In genomic region chr11:26843539-26843938, GRCh38 we compare ENCODE assay signal across 18 cellular contexts.
DNase-seq lines count a peak whose midpoint lies in the region; ATAC-seq and TF ChIP-seq lines count a peak whose summit lies in the region.
"Had no signal": no experiment of that assay in that cellular context is flagged by ENCODE, and none has a peak within 500 bp of the region (broad histone marks: within the 10 kb centered on the region; RNA-seq: fewer than 3 reads in every experiment).

No MANE protein-coding gene starts in this region.

- no peaks in the 10 kb centered on the region for H3K9me3 ChIP-seq in mammary epithelial cell (replicated peaks; ENCODE audit: insufficient read depth, low read length)
- no peaks in the 10 kb centered on the region for H3K9me3 ChIP-seq in esophagus muscularis mucosa
- H3K9me3 ChIP-seq in gastrocnemius medialis: no peaks in the 10 kb centered on the region
- H3K9me3 ChIP-seq in aorta (ENCODE audit: control insufficient read depth, low read length): no peaks in the 10 kb centered on the region
- H3K9me3 ChIP-seq: BE2C had no signal

- POLR2A ChIA-PET in MCF 10A (lab: Yijun Ruan, JAX): interaction anchor here (0.6 kb wide), 1 partner anchor 82 kb away, joined by 4 read pairs; no protein-coding TSS in a partner anchor

- H2AFZ ChIP-seq in mammary epithelial cell (ENCODE audit: low read depth, low read length): no peak overlapping the region

- no peak overlapping the region for H3K4me3 Mint-ChIP-seq in MCF 10A (ENCODE audit: unreplicated experiment)
- H3K4me3 Mint-ChIP-seq: CD4-positive, CD25-positive, alpha-beta regulatory T cell had no signal

- in situ Hi-C loops in mammary epithelial cell (cut with MboI; ENCODE audit: low sequenced_read_pairs in 2 of 2) (no loop called here), gastrocnemius medialis (cut with MboI; ENCODE audit: low sequenced_read_pairs in 4 of 4) (no loop called here)

- no peak overlapping the region for H3K9ac ChIP-seq in mammary epithelial cell (ENCODE audit: insufficient read depth, low read length)

- CTCF ChIA-PET in MCF 10A (lab: Yijun Ruan, JAX): no interaction called here
- CTCF ChIA-PET in mammary epithelial cell (lab: Charles Lee; ENCODE audit: low non-redundant PET): no interaction called here

- TF ChIP-seq CTCF in MCF 10A (IDR thresholded peaks at IDR 0.05; ENCODE audit: unreplicated experiment) (no peak), mammary epithelial cell (conservative IDR thresholded peaks at IDR 0.05 in 1 of 2, IDR thresholded peaks at IDR 0.05 in 1 of 2; ENCODE audit: extremely low read depth in 1 of 2, insufficient read depth in 1 of 2, low read depth in 1 of 2, low read length in 2 of 2) (no peak), esophagus muscularis mucosa (IDR thresholded peaks at IDR 0.05) (no peak), gastrocnemius medialis (IDR thresholded peaks at IDR 0.05 in 4 of 5, conservative IDR thresholded peaks at IDR 0.05 in 1 of 5) (no peak)

- no peak for DNase-seq in MCF 10A (ENCODE audit: unreplicated experiment)
- no peak for DNase-seq in mammary epithelial cell
- no peak for DNase-seq in esophagus muscularis mucosa (ENCODE audit: extremely low spot score)
- no peak for DNase-seq in gastrocnemius medialis
- no peak for DNase-seq in aorta
- DNase-seq in 8988T: no peak
- no peak for DNase-seq in NCI-H1092 treated with DMSO at 0.1 percent for 48 hours (lab: John Stamatoyannopoulos, UW)
- no peak for DNase-seq in HT-29 (ENCODE audit: low spot score)
- DNase-seq: BE2C; CD4-positive, CD25-positive, alpha-beta regulatory T cell; COR-L47; KBM-7; NCI-H187; NCI-H226; NCI-H524; NCI-H82; SHP77 treated with DMSO at 0.1 percent for 48 hours had no signal

- H3K4me3 ChIP-seq in mammary epithelial cell (replicated peaks in 1 of 3; ENCODE audit: insufficient read depth in 1 of 3, low read depth in 2 of 3, low read length in 3 of 3): no peak overlapping the region
- no peak overlapping the region for H3K4me3 ChIP-seq in esophagus muscularis mucosa
- no peak overlapping the region for H3K4me3 ChIP-seq in gastrocnemius medialis
- no peak overlapping the region for H3K4me3 ChIP-seq in aorta (ENCODE audit: low read length in 2 of 2)

- H3K9me3 Mint-ChIP-seq in MCF 10A (ENCODE audit: unreplicated experiment): no peaks in the 10 kb centered on the region

- TF ChIP-seq POLR2A in esophagus muscularis mucosa (IDR thresholded peaks at IDR 0.05; ENCODE audit: low read depth) (no peak), gastrocnemius medialis (IDR thresholded peaks at IDR 0.05) (no peak)

- intact Hi-C loops in MCF 10A (cut with micrococcal nuclease): no loop called here
- intact Hi-C loops in mammary epithelial cell (cut with micrococcal nuclease): no loop called here
- intact Hi-C loops in esophagus muscularis mucosa (cut with DNase I): loop anchor here (5.0 kb wide), 2 partner anchors 104 to 149 kb away; partner anchors contain the start of gene FIBIN
- intact Hi-C loops in gastrocnemius medialis (cut with DNase I; ENCODE audit: low total_unique reads): loop anchor here (5.0 kb wide), 1 partner anchor 149 kb away; the partner anchor contains the start of gene FIBIN
- intact Hi-C loops in aorta (cut with DNase I): loop anchor here (5.0 kb wide), 4 partner anchors 81 to 149 kb away; partner anchors contain the start of gene FIBIN (in 1 of the 2)

- H3K27ac ChIP-seq in mammary epithelial cell (ENCODE audit: insufficient read depth, low read depth, low read length) (no peak overlapping the region), esophagus muscularis mucosa (replicated peaks in 1 of 4) (peak overlapping the region; percentile 72 to 78 (median 77)), gastrocnemius medialis (peak overlapping the region in 3 of 4 donors; percentile 10 to 80 (median 39)), aorta (ENCODE audit: low read depth in 1 of 2, low read length in 2 of 2) (peak overlapping the region; percentile 97 to 100)
- H3K27ac ChIP-seq: 22Rv1 had no signal

- ATAC-seq in gastrocnemius medialis (no peak), aorta (ENCODE audit: low FRiP score) (no peak)

- peaks cover 6% of the 10 kb centered on the region for H3K36me3 Mint-ChIP-seq in MCF 10A (ENCODE audit: insufficient read depth, unreplicated experiment)
- H3K36me3 Mint-ChIP-seq: CD4-positive, CD25-positive, alpha-beta regulatory T cell had no signal

- H3K4me2 ChIP-seq in mammary epithelial cell (ENCODE audit: insufficient read depth, low read depth, low read length): no peak overlapping the region

- WGBS in mammary epithelial cell (ENCODE audit: low coverage, missing lambda C conversion rate): 31% methylated on average over 2 of the region's 2 CpGs
- WGBS in esophagus muscularis mucosa: 96% methylated on average over 2 of the region's 2 CpGs
- WGBS in aorta, 2 donors: 86 to 87% methylated on average over 2 of the region's 2 CpGs

- no peaks in the 10 kb centered on the region for H3K27me3 ChIP-seq in mammary epithelial cell (ENCODE audit: insufficient read depth, low read length)
- H3K27me3 ChIP-seq in esophagus muscularis mucosa: no peaks in the 10 kb centered on the region
- no peaks in the 10 kb centered on the region for H3K27me3 ChIP-seq in gastrocnemius medialis
- no peaks in the 10 kb centered on the region for H3K27me3 ChIP-seq in aorta (ENCODE audit: control insufficient read depth in 1 of 2, insufficient read depth in 2 of 2, low read length in 1 of 2)
- H3K27me3 ChIP-seq: BE2C had no signal

- BruUV-seq in MCF 10A (replicated peaks; lab: Mats Ljungman, UMichigan) (no TSS peak), mammary epithelial cell (replicated peaks; lab: Mats Ljungman, UMichigan) (no TSS peak)

- dilution Hi-C loops in mammary epithelial cell (cut with HindIII; ENCODE audit: low sequenced_read_pairs): no loop called here

- no peaks in the 10 kb centered on the region for H3K27me3 Mint-ChIP-seq in MCF 10A (ENCODE audit: insufficient read depth, unreplicated experiment)
- H3K27me3 Mint-ChIP-seq: CD4-positive, CD25-positive, alpha-beta regulatory T cell had no signal

- H3K36me3 ChIP-seq in mammary epithelial cell (ENCODE audit: insufficient read depth, low read length): no peaks in the 10 kb centered on the region
- no peaks in the 10 kb centered on the region for H3K36me3 ChIP-seq in esophagus muscularis mucosa
- H3K36me3 ChIP-seq in gastrocnemius medialis: no peaks in the 10 kb centered on the region
- no peaks in the 10 kb centered on the region for H3K36me3 ChIP-seq in aorta (ENCODE audit: control insufficient read depth in 1 of 2, insufficient read depth in 2 of 2, low read length in 1 of 2)
- H3K36me3 ChIP-seq: BE2C had no signal

- no peaks in the 10 kb centered on the region for H3K79me2 ChIP-seq in mammary epithelial cell (ENCODE audit: insufficient read depth, low read length)

- H3K27ac Mint-ChIP-seq in MCF 10A (ENCODE audit: low read depth, unreplicated experiment): peak overlapping the region; percentile 33
- H3K27ac Mint-ChIP-seq: CD4-positive, CD25-positive, alpha-beta regulatory T cell had no signal

- peaks cover 21% of the 10 kb centered on the region for H3K4me1 Mint-ChIP-seq in MCF 10A (ENCODE audit: insufficient read depth, unreplicated experiment)

- H3K4me1 ChIP-seq in mammary epithelial cell (ENCODE audit: insufficient read depth, low read length) (no peaks in the 10 kb centered on the region), esophagus muscularis mucosa (peaks cover 5 to 72% (median 55%) of the 10 kb centered on the region in 4 donors), gastrocnemius medialis (peaks cover 44 to 47% of the 10 kb centered on the region in 2 donors), aorta (ENCODE audit: control insufficient read depth in 1 of 2, insufficient read depth in 2 of 2, low read length in 2 of 2) (peaks cover 8 to 13% of the 10 kb centered on the region in 2 donors)
- H3K4me1 ChIP-seq: BE2C had no signal

- no peak for TF ChIP-seq EP300 in esophagus muscularis mucosa (IDR thresholded peaks at IDR 0.05)

- no peaks in the 10 kb centered on the region for H4K20me1 ChIP-seq in mammary epithelial cell (ENCODE audit: insufficient read depth, low read length)

Comparison
In these comparisons a context has a peak if more than half of its experiments do, and no peak if none do; other contexts are left out.
1. intact Hi-C loops: an anchor here in esophagus muscularis mucosa (5.0 kb wide), gastrocnemius medialis (5.0 kb wide) and aorta (5.0 kb wide); none called in MCF 10A and mammary epithelial cell.